14 cellular contexts compared by ENCODE assay signal in genomic region chr13:46662690-46663089, GRCh38.
A peak's percentile ranks its signal among the peaks of the same experiment; 100 is the strongest.
DNase-seq lines count a peak whose midpoint lies in the region; ATAC-seq and TF ChIP-seq lines count a peak whose summit lies in the region.
"Had no signal": no experiment of that assay in that cellular context is flagged by ENCODE, and none has a peak within 500 bp of the region (broad histone marks: within the 10 kb centered on the region; RNA-seq: fewer than 3 reads in every experiment).

No MANE protein-coding gene starts in this region.

- H3K9me3 ChIP-seq in aorta (ENCODE audit: control insufficient read depth, low read length): no peaks in the 10 kb centered on the region
- no peaks in the 10 kb centered on the region for H3K9me3 ChIP-seq in body of pancreas

- no peak overlapping the region for H3K27ac ChIP-seq in aorta (ENCODE audit: low read depth in 1 of 2, low read length in 2 of 2)
- peak overlapping the region in 1 of 4 donors; percentile 47 for H3K27ac ChIP-seq in body of pancreas
- H3K27ac ChIP-seq: BLaER1, foreskin keratinocyte, PC-9 had no signal

- no peaks in the 10 kb centered on the region for H3K27me3 ChIP-seq in aorta (ENCODE audit: control insufficient read depth in 1 of 2, insufficient read depth in 2 of 2, low read length in 1 of 2)
- H3K27me3 ChIP-seq in body of pancreas: no peaks in the 10 kb centered on the region
- H3K27me3 ChIP-seq: BLaER1, foreskin keratinocyte had no signal

- H3K27ac Mint-ChIP-seq in brain: peak overlapping the region in 3 of 5 experiments; percentile 19 to 39 (median 34)

- no peaks in the 10 kb centered on the region for H3K27me3 Mint-ChIP-seq in brain

- H3K9me3 Mint-ChIP-seq in brain: no peaks in the 10 kb centered on the region

- H3K36me3 Mint-ChIP-seq in brain: peaks cover 14% of the 10 kb centered on the region

- ATAC-seq in GM19452 (IDR thresholded peaks at IDR 0.05; ENCODE audit: unreplicated experiment): peak; percentile 56
- peak; percentile 54 for ATAC-seq in HG02973 (IDR thresholded peaks at IDR 0.05; ENCODE audit: unreplicated experiment)
- ATAC-seq in aorta (ENCODE audit: low FRiP score): no peak
- no peak for ATAC-seq in body of pancreas
- ATAC-seq: foreskin keratinocyte, left lobe of liver had no signal

- H3K36me3 ChIP-seq in aorta (ENCODE audit: control insufficient read depth in 1 of 2, insufficient read depth in 2 of 2, low read length in 1 of 2) (no peaks in the 10 kb centered on the region), body of pancreas (replicated peaks in 1 of 2; ENCODE audit: insufficient read depth in 1 of 2, low read depth in 2 of 2) (no peaks in the 10 kb centered on the region)

- TF ChIP-seq POLR2A in body of pancreas (IDR thresholded peaks at IDR 0.05): no peak

- intact Hi-C loops in aorta (cut with DNase I): no loop called here
- intact Hi-C loops in body of pancreas (cut with DNase I): no loop called here

- peaks cover 4 to 12% of the 10 kb centered on the region in 2 donors for H3K4me1 ChIP-seq in aorta (ENCODE audit: control insufficient read depth in 1 of 2, insufficient read depth in 2 of 2, low read length in 2 of 2)
- H3K4me1 ChIP-seq in body of pancreas: peaks cover 68% of the 10 kb centered on the region

- TF ChIP-seq CTCF in GM12865 (IDR thresholded peaks at IDR 0.05; ENCODE audit: insufficient read depth, low read depth, low read length, missing control alignments) (no peak), brain (conservative IDR thresholded peaks at IDR 0.05) (no peak), body of pancreas (IDR thresholded peaks at IDR 0.05) (no peak)

- 63 to 67% methylated on average over 3 of the region's 3 CpGs for WGBS in aorta, 2 donors
- WGBS in body of pancreas, 2 donors: 44 to 54% methylated on average over 3 of the region's 3 CpGs

- H3K4me3 ChIP-seq in GM12865 (ENCODE audit: low read depth, low read length) (no peak overlapping the region), aorta (ENCODE audit: low read length in 2 of 2) (no peak overlapping the region), body of pancreas (no peak overlapping the region)
- H3K4me3 ChIP-seq: BLaER1, PC-9 had no signal

- H3K4me3 Mint-ChIP-seq in brain: no peak overlapping the region

- DNase-seq in GM12865 (ENCODE audit: low read depth): peak; percentile 51
- no peak for DNase-seq in DMS 273 treated with DMSO at 0.1 percent for 48 hours (lab: John Stamatoyannopoulos, UW)
- DNase-seq in aorta: no peak
- no peak for DNase-seq in body of pancreas
- no peak for DNase-seq in SKM-1 (lab: John Stamatoyannopoulos, UW; ENCODE audit: unreplicated experiment)
- DNase-seq: activated gamma-delta T cell, foreskin keratinocyte, NCI-H1417 treated with DMSO at 0.1 percent for 48 hours, PC-9 had no signal

- H3K4me1 Mint-ChIP-seq in brain: peaks cover 54% of the 10 kb centered on the region

Comparison
In these comparisons a context has a peak if more than half of its experiments do, and no peak if none do; other contexts are left out.
1. ATAC-seq: peak in GM19452 (single experiment) and HG02973 (single experiment); none in aorta (single experiment) and body of pancreas (single experiment).